Comparison of ENCODE assay signal across 1 cellular context in the genomic region with DNA sequence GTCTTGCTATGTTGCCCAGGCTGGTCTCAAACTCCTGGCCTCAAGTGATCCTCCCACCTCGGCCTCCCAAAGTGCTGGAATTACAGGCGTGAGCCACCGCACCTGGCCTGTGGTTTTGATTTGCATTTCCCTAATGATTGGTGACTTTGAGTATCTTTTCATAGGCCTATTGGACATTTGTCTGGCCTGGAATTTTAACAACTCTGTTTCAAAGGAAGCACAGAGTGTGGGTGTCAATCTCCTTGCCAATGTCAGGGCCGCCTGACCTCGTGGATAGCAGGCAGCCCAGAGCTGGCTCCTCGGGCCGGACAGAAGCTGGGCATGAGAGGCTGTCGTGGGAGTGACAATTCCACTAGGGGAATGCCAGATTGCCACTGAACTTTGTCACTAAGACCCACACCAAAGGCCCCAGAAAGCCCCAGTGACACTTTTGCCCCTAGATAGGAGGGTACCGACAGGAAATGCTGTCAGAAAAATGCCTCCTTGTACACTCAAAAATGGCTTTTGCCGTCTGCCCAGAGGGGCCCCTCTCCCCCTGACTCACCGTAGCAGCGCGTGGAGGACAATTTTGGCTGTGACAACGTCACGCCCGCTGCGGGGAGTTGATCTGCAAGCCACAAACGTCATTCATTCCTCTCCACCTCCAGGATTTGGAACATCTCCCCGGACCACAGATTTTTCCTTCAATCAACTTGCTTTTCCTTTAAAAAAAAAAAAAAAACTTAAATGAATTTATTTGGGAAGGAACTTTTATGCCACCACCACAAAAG.
A peak's percentile ranks its signal among the peaks of the same experiment; 100 is the strongest.
TF ChIP-seq lines count a peak whose summit lies in the region.

No MANE protein-coding gene starts in this region.

TF ChIP-seq in GM12878, 131 proteins besides CTCF, POLR2A, EP300 and RAD21 (continued from another document and continues in another):
- TF ChIP-seq, protein P1, sequence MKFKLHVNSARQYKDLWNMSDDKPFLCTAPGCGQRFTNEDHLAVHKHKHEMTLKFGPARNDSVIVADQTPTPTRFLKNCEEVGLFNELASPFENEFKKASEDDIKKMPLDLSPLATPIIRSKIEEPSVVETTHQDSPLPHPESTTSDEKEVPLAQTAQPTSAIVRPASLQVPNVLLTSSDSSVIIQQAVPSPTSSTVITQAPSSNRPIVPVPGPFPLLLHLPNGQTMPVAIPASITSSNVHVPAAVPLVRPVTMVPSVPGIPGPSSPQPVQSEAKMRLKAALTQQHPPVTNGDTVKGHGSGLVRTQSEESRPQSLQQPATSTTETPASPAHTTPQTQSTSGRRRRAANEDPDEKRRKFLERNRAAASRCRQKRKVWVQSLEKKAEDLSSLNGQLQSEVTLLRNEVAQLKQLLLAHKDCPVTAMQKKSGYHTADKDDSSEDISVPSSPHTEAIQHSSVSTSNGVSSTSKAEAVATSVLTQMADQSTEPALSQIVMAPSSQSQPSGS (IDR thresholded peaks at IDR 0.05; ENCODE audit: low read length) = peak; percentile 81
- TF ChIP-seq, protein P2, sequence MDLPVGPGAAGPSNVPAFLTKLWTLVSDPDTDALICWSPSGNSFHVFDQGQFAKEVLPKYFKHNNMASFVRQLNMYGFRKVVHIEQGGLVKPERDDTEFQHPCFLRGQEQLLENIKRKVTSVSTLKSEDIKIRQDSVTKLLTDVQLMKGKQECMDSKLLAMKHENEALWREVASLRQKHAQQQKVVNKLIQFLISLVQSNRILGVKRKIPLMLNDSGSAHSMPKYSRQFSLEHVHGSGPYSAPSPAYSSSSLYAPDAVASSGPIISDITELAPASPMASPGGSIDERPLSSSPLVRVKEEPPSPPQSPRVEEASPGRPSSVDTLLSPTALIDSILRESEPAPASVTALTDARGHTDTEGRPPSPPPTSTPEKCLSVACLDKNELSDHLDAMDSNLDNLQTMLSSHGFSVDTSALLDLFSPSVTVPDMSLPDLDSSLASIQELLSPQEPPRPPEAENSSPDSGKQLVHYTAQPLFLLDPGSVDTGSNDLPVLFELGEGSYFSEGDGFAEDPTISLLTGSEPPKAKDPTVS (IDR thresholded peaks at IDR 0.05; ENCODE audit: low read depth, low read length) = no peak
- TF ChIP-seq STAT3 (IDR thresholded peaks at IDR 0.05; ENCODE audit: low read depth, low read length) (0 out of 2 replicates have a peak, but pooled peaks have one; percentile 9), TCF7 (IDR thresholded peaks at IDR 0.05; ENCODE audit: borderline replicate concordance) (peak; percentile 95), BHLHE40 (IDR thresholded peaks at IDR 0.05; ENCODE audit: borderline replicate concordance in 1 of 2, low read depth in 2 of 2, low read length in 1 of 2) (peak; percentile 32 to 64; a peak in 2 of 4 replicates), PML (IDR thresholded peaks at IDR 0.05; ENCODE audit: low read length) (peak; percentile 46; the same call in 1 of the 2 replicates), KLF5 (IDR thresholded peaks at IDR 0.05; ENCODE audit: partially characterized antibody) (no peak), CHD4 (IDR thresholded peaks at IDR 0.05) (0 out of 2 replicates have a peak, but pooled peaks have one; percentile 63), ZNF207 (IDR thresholded peaks at IDR 0.05; ENCODE audit: borderline replicate concordance) (peak; percentile 63; the same call in 1 of the 2 replicates), FOXM1 (IDR thresholded peaks at IDR 0.05; ENCODE audit: low read depth, low read length) (peak; percentile 84; the same call in 1 of the 2 replicates), CBFB (IDR thresholded peaks at IDR 0.05; ENCODE audit: low read depth) (peak; percentile 54; the same call in 1 of the 2 replicates), CHD2 (IDR thresholded peaks at IDR 0.05; ENCODE audit: borderline replicate concordance, low read depth, low read length) (peak; percentile 55; the same call in 1 of the 2 replicates), BMI1 (IDR thresholded peaks at IDR 0.05; ENCODE audit: borderline replicate concordance) (0 out of 2 replicates have a peak, but pooled peaks have one; percentile 43), POU2F2 (IDR thresholded peaks at IDR 0.05; ENCODE audit: borderline replicate concordance, low read depth, low read length) (no peak), SMC3 (IDR thresholded peaks at IDR 0.05; ENCODE audit: borderline replicate concordance, low read length) (no peak), GATAD2B (conservative IDR thresholded peaks at IDR 0.05; ENCODE audit: low read depth) (peak; percentile 97), STAT1 (conservative IDR thresholded peaks at IDR 0.05) (no peak), JUNB (IDR thresholded peaks at IDR 0.05) (peak; percentile 89), EED (IDR thresholded peaks at IDR 0.05; ENCODE audit: low read depth) (peak; percentile 87), IKZF2 (IDR thresholded peaks at IDR 0.05) (peak; percentile 78 to 85), TCF12 (IDR thresholded peaks at IDR 0.05; ENCODE audit: low read depth, low read length) (0 out of 2 replicates have a peak, but pooled peaks have one; percentile 32), CBX3 (IDR thresholded peaks at IDR 0.05; ENCODE audit: borderline replicate concordance, low read depth) (no peak), YBX1 (IDR thresholded peaks at IDR 0.05) (no peak), BCL11A (IDR thresholded peaks at IDR 0.05; ENCODE audit: low read depth, low read length) (peak; percentile 81), SMARCA5 (IDR thresholded peaks at IDR 0.05) (no peak)
- TF ChIP-seq, protein P3, sequence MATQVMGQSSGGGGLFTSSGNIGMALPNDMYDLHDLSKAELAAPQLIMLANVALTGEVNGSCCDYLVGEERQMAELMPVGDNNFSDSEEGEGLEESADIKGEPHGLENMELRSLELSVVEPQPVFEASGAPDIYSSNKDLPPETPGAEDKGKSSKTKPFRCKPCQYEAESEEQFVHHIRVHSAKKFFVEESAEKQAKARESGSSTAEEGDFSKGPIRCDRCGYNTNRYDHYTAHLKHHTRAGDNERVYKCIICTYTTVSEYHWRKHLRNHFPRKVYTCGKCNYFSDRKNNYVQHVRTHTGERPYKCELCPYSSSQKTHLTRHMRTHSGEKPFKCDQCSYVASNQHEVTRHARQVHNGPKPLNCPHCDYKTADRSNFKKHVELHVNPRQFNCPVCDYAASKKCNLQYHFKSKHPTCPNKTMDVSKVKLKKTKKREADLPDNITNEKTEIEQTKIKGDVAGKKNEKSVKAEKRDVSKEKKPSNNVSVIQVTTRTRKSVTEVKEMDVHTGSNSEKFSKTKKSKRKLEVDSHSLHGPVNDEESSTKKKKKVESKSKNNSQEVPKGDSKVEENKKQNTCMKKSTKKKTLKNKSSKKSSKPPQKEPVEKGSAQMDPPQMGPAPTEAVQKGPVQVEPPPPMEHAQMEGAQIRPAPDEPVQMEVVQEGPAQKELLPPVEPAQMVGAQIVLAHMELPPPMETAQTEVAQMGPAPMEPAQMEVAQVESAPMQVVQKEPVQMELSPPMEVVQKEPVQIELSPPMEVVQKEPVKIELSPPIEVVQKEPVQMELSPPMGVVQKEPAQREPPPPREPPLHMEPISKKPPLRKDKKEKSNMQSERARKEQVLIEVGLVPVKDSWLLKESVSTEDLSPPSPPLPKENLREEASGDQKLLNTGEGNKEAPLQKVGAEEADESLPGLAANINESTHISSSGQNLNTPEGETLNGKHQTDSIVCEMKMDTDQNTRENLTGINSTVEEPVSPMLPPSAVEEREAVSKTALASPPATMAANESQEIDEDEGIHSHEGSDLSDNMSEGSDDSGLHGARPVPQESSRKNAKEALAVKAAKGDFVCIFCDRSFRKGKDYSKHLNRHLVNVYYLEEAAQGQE (IDR thresholded peaks at IDR 0.05; ENCODE audit: low read depth, low read length) = no peak
- TF ChIP-seq, protein P4, sequence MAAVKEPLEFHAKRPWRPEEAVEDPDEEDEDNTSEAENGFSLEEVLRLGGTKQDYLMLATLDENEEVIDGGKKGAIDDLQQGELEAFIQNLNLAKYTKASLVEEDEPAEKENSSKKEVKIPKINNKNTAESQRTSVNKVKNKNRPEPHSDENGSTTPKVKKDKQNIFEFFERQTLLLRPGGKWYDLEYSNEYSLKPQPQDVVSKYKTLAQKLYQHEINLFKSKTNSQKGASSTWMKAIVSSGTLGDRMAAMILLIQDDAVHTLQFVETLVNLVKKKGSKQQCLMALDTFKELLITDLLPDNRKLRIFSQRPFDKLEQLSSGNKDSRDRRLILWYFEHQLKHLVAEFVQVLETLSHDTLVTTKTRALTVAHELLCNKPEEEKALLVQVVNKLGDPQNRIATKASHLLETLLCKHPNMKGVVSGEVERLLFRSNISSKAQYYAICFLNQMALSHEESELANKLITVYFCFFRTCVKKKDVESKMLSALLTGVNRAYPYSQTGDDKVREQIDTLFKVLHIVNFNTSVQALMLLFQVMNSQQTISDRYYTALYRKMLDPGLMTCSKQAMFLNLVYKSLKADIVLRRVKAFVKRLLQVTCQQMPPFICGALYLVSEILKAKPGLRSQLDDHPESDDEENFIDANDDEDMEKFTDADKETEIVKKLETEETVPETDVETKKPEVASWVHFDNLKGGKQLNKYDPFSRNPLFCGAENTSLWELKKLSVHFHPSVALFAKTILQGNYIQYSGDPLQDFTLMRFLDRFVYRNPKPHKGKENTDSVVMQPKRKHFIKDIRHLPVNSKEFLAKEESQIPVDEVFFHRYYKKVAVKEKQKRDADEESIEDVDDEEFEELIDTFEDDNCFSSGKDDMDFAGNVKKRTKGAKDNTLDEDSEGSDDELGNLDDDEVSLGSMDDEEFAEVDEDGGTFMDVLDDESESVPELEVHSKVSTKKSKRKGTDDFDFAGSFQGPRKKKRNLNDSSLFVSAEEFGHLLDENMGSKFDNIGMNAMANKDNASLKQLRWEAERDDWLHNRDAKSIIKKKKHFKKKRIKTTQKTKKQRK (IDR thresholded peaks at IDR 0.05; ENCODE audit: low read depth, low read length) = no peak
- TF ChIP-seq, protein P5, sequence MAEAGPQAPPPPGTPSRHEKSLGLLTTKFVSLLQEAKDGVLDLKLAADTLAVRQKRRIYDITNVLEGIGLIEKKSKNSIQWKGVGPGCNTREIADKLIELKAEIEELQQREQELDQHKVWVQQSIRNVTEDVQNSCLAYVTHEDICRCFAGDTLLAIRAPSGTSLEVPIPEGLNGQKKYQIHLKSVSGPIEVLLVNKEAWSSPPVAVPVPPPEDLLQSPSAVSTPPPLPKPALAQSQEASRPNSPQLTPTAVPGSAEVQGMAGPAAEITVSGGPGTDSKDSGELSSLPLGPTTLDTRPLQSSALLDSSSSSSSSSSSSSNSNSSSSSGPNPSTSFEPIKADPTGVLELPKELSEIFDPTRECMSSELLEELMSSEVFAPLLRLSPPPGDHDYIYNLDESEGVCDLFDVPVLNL (IDR thresholded peaks at IDR 0.05; ENCODE audit: low read depth, low read length) = no peak
- TF ChIP-seq, protein P6, sequence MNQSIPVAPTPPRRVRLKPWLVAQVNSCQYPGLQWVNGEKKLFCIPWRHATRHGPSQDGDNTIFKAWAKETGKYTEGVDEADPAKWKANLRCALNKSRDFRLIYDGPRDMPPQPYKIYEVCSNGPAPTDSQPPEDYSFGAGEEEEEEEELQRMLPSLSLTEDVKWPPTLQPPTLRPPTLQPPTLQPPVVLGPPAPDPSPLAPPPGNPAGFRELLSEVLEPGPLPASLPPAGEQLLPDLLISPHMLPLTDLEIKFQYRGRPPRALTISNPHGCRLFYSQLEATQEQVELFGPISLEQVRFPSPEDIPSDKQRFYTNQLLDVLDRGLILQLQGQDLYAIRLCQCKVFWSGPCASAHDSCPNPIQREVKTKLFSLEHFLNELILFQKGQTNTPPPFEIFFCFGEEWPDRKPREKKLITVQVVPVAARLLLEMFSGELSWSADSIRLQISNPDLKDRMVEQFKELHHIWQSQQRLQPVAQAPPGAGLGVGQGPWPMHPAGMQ (IDR thresholded peaks at IDR 0.05; ENCODE audit: borderline replicate concordance) = no peak
- TF ChIP-seq, protein P7, sequence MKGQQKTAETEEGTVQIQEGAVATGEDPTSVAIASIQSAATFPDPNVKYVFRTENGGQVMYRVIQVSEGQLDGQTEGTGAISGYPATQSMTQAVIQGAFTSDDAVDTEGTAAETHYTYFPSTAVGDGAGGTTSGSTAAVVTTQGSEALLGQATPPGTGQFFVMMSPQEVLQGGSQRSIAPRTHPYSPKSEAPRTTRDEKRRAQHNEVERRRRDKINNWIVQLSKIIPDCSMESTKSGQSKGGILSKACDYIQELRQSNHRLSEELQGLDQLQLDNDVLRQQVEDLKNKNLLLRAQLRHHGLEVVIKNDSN (IDR thresholded peaks at IDR 0.05; ENCODE audit: borderline replicate concordance, extremely low read length, insufficient read depth, low read depth, low read length) = no peak
- TF ChIP-seq, protein P8, sequence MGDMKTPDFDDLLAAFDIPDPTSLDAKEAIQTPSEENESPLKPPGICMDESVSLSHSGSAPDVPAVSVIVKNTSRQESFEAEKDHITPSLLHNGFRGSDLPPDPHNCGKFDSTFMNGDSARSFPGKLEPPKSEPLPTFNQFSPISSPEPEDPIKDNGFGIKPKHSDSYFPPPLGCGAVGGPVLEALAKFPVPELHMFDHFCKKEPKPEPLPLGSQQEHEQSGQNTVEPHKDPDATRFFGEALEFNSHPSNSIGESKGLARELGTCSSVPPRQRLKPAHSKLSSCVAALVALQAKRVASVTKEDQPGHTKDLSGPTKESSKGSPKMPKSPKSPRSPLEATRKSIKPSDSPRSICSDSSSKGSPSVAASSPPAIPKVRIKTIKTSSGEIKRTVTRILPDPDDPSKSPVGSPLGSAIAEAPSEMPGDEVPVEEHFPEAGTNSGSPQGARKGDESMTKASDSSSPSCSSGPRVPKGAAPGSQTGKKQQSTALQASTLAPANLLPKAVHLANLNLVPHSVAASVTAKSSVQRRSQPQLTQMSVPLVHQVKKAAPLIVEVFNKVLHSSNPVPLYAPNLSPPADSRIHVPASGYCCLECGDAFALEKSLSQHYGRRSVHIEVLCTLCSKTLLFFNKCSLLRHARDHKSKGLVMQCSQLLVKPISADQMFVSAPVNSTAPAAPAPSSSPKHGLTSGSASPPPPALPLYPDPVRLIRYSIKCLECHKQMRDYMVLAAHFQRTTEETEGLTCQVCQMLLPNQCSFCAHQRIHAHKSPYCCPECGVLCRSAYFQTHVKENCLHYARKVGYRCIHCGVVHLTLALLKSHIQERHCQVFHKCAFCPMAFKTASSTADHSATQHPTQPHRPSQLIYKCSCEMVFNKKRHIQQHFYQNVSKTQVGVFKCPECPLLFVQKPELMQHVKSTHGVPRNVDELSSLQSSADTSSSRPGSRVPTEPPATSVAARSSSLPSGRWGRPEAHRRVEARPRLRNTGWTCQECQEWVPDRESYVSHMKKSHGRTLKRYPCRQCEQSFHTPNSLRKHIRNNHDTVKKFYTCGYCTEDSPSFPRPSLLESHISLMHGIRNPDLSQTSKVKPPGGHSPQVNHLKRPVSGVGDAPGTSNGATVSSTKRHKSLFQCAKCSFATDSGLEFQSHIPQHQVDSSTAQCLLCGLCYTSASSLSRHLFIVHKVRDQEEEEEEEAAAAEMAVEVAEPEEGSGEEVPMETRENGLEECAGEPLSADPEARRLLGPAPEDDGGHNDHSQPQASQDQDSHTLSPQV (IDR thresholded peaks at IDR 0.05) = peak; percentile 83
- TF ChIP-seq, protein P9, sequence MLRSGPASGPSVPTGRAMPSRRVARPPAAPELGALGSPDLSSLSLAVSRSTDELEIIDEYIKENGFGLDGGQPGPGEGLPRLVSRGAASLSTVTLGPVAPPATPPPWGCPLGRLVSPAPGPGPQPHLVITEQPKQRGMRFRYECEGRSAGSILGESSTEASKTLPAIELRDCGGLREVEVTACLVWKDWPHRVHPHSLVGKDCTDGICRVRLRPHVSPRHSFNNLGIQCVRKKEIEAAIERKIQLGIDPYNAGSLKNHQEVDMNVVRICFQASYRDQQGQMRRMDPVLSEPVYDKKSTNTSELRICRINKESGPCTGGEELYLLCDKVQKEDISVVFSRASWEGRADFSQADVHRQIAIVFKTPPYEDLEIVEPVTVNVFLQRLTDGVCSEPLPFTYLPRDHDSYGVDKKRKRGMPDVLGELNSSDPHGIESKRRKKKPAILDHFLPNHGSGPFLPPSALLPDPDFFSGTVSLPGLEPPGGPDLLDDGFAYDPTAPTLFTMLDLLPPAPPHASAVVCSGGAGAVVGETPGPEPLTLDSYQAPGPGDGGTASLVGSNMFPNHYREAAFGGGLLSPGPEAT (IDR thresholded peaks at IDR 0.05; ENCODE audit: low read depth) = peak; percentile 95
